1 cellular context compared by ENCODE assay signal in the genomic region with DNA sequence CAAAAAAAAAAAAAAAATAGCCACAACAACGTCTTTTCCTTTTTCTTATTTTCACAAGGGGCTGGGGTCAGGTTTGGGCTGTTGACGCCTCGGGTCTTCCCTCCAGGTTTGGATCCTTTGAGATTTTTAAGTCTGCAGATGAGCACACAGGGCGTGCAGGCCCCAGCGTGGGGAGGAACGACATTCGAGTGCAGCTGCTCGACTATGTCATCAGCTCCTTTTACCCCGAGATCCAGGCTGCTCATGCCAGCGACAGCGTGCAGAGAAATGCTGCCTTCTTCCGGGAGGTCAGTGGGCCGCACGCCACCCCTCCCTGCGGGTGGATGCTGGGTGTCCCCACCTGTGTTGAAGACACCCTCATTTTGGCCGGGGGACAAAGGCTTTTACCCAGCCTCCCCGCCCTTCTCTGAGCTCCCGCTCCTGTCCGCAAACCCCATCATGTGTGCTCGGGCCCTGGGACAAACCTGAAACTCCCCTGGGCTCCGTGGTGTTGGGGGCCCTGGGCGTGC.
TF ChIP-seq lines count a peak whose summit lies in the region.

No MANE protein-coding gene starts in this region.

TF ChIP-seq in GM12891, 5 proteins besides CTCF, POLR2A, EP300 and RAD21:
- TF ChIP-seq PAX5 (IDR thresholded peaks at IDR 0.05; ENCODE audit: insufficient read depth, low read length, severe bottlenecking): no peak
- TF ChIP-seq POLR2AphosphoS5 (IDR thresholded peaks at IDR 0.05; ENCODE audit: low read depth, low read length): no peak
- no peak for TF ChIP-seq TAF1 (IDR thresholded peaks at IDR 0.05; ENCODE audit: low read depth, low read length)
- no peak for TF ChIP-seq POU2F2 (IDR thresholded peaks at IDR 0.05; ENCODE audit: low read depth, low read length)
- TF ChIP-seq SPI1 (IDR thresholded peaks at IDR 0.05; ENCODE audit: low read depth, low read length): no peak
TF ChIP-seq in GM12891: peak in this region for 0.
